ENCODE assay signal across 27 cellular contexts in the genomic region with DNA sequence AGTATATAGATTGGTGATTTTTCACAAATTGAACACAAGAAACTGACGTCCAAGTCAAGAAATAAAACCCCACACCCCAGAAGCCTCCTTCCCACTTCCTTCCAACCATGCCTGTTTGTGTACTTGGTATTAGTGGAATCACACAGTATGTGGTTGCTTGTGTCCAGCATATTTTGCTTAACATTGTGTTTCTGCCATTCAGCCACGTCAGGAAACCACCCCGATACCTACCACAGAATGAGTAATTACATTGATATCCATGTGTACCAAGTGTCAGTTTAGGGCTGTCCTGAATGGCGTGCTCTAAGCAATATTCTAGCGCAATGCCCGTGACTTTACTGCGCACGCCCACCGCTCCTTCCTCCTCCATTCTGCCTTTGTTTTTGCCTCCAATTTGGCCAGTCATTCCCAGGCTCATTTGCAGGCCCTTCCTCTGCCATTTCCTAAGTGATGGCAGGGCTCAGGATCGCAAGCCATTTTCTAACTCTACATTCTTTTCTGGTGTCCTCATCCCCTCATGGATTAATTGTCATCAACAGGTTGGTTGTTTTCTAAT. TPM values are rescaled to one million over a fixed set of nuclear protein-coding genes. Genes with fewer than 3 reads are reported as not detected.
DNase-seq lines count a peak whose midpoint lies in the region; ATAC-seq and TF ChIP-seq lines count a peak whose summit lies in the region.
"Had no signal": no experiment of that assay in that cellular context is flagged by ENCODE, and none has a peak within 500 bp of the region (broad histone marks: within the 10 kb centered on the region; RNA-seq: fewer than 3 reads in every experiment).

No MANE protein-coding gene starts in this region.

- peaks cover 3% of the 10 kb centered on the region; the same call in 1 of the 2 replicates for H3F3A ChIP-seq in GM23338 (replicated peaks; ENCODE audit: low read depth)

- TF ChIP-seq CTCF in GM23338 (conservative IDR thresholded peaks at IDR 0.05; ENCODE audit: low read depth in 2 of 2) (no peak), foreskin keratinocyte (conservative IDR thresholded peaks at IDR 0.05) (no peak)

- no peak overlapping the region for H3K4me2 ChIP-seq in GM23338
- H3K4me2 ChIP-seq: A549; BLaER1 treated with 17β-estradiol and CSF1 and Interleukin-3, amounts not matched to agents 10 nM and 100 nM; SK-N-SH had no signal

- no peaks in the 10 kb centered on the region; the same call in 1 of the 3 replicates for H3K4me1 Mint-ChIP-seq in GM23338
- no peaks in the 10 kb centered on the region for H3K4me1 Mint-ChIP-seq in T-helper 2 cell treated with Interferon-gamma antibody and Interleukin-4, amounts not matched to agents 5 μg/mL and 100 μg/mL, for 36 hours (ENCODE audit: low read depth)

- no peaks in the 10 kb centered on the region for H4K20me1 ChIP-seq in GM23338 (replicated peaks; ENCODE audit: insufficient read depth)
- H4K20me1 ChIP-seq: BLaER1 treated with 17β-estradiol and CSF1 and Interleukin-3, amounts not matched to agents 10 nM and 100 nM had no signal

- no peak overlapping the region for H3K4me3 Mint-ChIP-seq in GM23338
- no peak overlapping the region for H3K4me3 Mint-ChIP-seq in T-helper 2 cell treated with Interferon-gamma antibody and Interleukin-4, amounts not matched to agents 5 μg/mL and 100 μg/mL, for 36 hours
- H3K4me3 Mint-ChIP-seq: CD4-positive, alpha-beta T cell had no signal

- ATAC-seq in GM23338 = no peak
- ATAC-seq in foreskin keratinocyte = no peak
- no peak for ATAC-seq in GM19324 (IDR thresholded peaks at IDR 0.05; ENCODE audit: low FRiP score, unreplicated experiment)
- no peak for ATAC-seq in left colon
- ATAC-seq: A549, HCT116 had no signal

- intact Hi-C loops in left colon (cut with DNase I, micrococcal nuclease) = no loop called here

- H3K27me3 Mint-ChIP-seq in GM23338 (ENCODE audit: insufficient read depth, low read depth, poor library complexity) = peaks cover 6% of the 10 kb centered on the region
- H3K27me3 Mint-ChIP-seq in T-helper 2 cell treated with Interferon-gamma antibody and Interleukin-4, amounts not matched to agents 5 μg/mL and 100 μg/mL, for 36 hours (ENCODE audit: low read depth) = peaks cover 15% of the 10 kb centered on the region

- peaks cover 7% of the 10 kb centered on the region for H3K36me3 ChIP-seq in GM23338 (ENCODE audit: insufficient read depth)
- H3K36me3 ChIP-seq: BLaER1 treated with 17β-estradiol and CSF1 and Interleukin-3, amounts not matched to agents 10 nM and 100 nM had no signal

- H3K27ac Mint-ChIP-seq in GM23338 = no peak overlapping the region
- H3K27ac Mint-ChIP-seq in T-helper 2 cell treated with Interferon-gamma antibody and Interleukin-4, amounts not matched to agents 5 μg/mL and 100 μg/mL, for 36 hours = no peak overlapping the region
- H3K27ac Mint-ChIP-seq: CD4-positive, alpha-beta T cell had no signal

- H3K4me1 ChIP-seq in GM23338 (ENCODE audit: insufficient read depth) (no peaks in the 10 kb centered on the region; the same call in 1 of the 2 replicates), foreskin keratinocyte (peaks cover 22% of the 10 kb centered on the region)
- H3K4me1 ChIP-seq: BLaER1 treated with 17β-estradiol and CSF1 and Interleukin-3, amounts not matched to agents 10 nM and 100 nM had no signal

- H3K27me3 ChIP-seq in GM23338 (ENCODE audit: insufficient read depth) (peaks cover 17% of the 10 kb centered on the region), foreskin keratinocyte (no peaks in the 10 kb centered on the region)
- H3K27me3 ChIP-seq: BLaER1 treated with 17β-estradiol and CSF1 and Interleukin-3, amounts not matched to agents 10 nM and 100 nM had no signal

- no peak overlapping the region for H3K4me3 ChIP-seq in GM23338
- H3K4me3 ChIP-seq: A549; BLaER1 treated with 17β-estradiol and CSF1 and Interleukin-3, amounts not matched to agents 10 nM and 100 nM had no signal

- H3K79me2 ChIP-seq in GM23338 (replicated peaks; ENCODE audit: insufficient read depth) = peaks cover 13% of the 10 kb centered on the region

- peaks cover 65% of the 10 kb centered on the region for H3K9me3 Mint-ChIP-seq in GM23338
- H3K9me3 Mint-ChIP-seq in T-helper 2 cell treated with Interferon-gamma antibody and Interleukin-4, amounts not matched to agents 5 μg/mL and 100 μg/mL, for 36 hours = peaks cover 9% of the 10 kb centered on the region

- DNase-seq in A172 (ENCODE audit: low spot score) (peak; percentile 62), GM23338 (ENCODE audit: low spot score) (no peak), astrocyte of the hippocampus (ENCODE audit: low read depth, low spot score) (peak; percentile 55), foreskin keratinocyte (peak in 1 of 2 donors; percentile 67), medulla oblongata (ENCODE audit: extremely low spot score) (no peak), left colon (no peak)
- no peak for DNase-seq in T-helper 2 cell treated with Interferon-gamma antibody and Interleukin-4, amounts not matched to agents 5 μg/mL and 100 μg/mL, for 36 hours (ENCODE audit: low spot score)
- DNase-seq: AML-193; CD4-positive, alpha-beta T cell; EL; GF-D8; Karpas-422; NCI-H1092 treated with DMSO at 0.1 percent for 48 hours; NCI-H1436; NCI-H187; NCI-H2171 treated with DMSO at 0.1 percent for 48 hours; NCI-H446; NCI-H524 treated with DMSO at 0.1 percent for 48 hours; NCI-H774; SIG-M5; SK-N-SH had no signal

- H2AFZ ChIP-seq in GM23338 = no peak overlapping the region

- H3K36me3 Mint-ChIP-seq in GM23338 (ENCODE audit: low read depth) = peaks cover 55% of the 10 kb centered on the region
- no peaks in the 10 kb centered on the region for H3K36me3 Mint-ChIP-seq in T-helper 2 cell treated with Interferon-gamma antibody and Interleukin-4, amounts not matched to agents 5 μg/mL and 100 μg/mL, for 36 hours (ENCODE audit: low read depth)

- H3K9me2 ChIP-seq in GM23338 (ENCODE audit: insufficient read depth) = no peaks in the 10 kb centered on the region
- H3K9me2 ChIP-seq: SK-N-SH had no signal

- H3K27ac ChIP-seq in GM23338 (ENCODE audit: low read depth) (0 out of 2 replicates have a peak overlapping the region, but pooled peaks have one; percentile 23), foreskin keratinocyte (peak overlapping the region; percentile 89)
- H3K27ac ChIP-seq: A549; BLaER1 treated with 17β-estradiol and CSF1 and Interleukin-3, amounts not matched to agents 10 nM and 100 nM had no signal

TF ChIP-seq in GM23338, 12 proteins besides CTCF, POLR2A, EP300 and RAD21:
- TF ChIP-seq STAT1 (IDR thresholded peaks at IDR 0.05; ENCODE audit: unreplicated experiment) (no peak), CREB1 (CRISPR knock-in tag; IDR thresholded peaks at IDR 0.05; ENCODE audit: low read depth) (no peak), ZNF331 (CRISPR knock-in tag; IDR thresholded peaks at IDR 0.05; ENCODE audit: low read depth) (no peak), ETS1 (IDR thresholded peaks at IDR 0.05) (no peak), EZH2phosphoT487 (IDR thresholded peaks at IDR 0.05; ENCODE audit: unreplicated experiment) (no peak), JUNB (IDR thresholded peaks at IDR 0.05; ENCODE audit: unreplicated experiment) (no peak), REST (IDR thresholded peaks at IDR 0.05; ENCODE audit: unreplicated experiment) (no peak), POLR2AphosphoS5 (IDR thresholded peaks at IDR 0.05; ENCODE audit: low read depth) (no peak), ZNF114 (CRISPR knock-in tag; IDR thresholded peaks at IDR 0.05) (no peak)

RNA-seq across cellular contexts. Expression of gene MPHOSPH8, which starts 25.9 kb away (rescaled TPM):
- total RNA-seq in A172 (2014; rRNA removed; shearing (Covaris generic)) = 10.3 and 17.6 TPM in 2 replicates
- 14.3 and 15.6 TPM in 2 replicates for total RNA-seq in GM23338 (2014; rRNA removed; shearing (Covaris generic))
- polyA plus RNA-seq in GM23338 (2016; fragmentation: Nextera tagmentation; extraction: Ambion mirVana) = 27.0 and 31.9 TPM in 2 replicates
- 27.0 and 27.4 TPM in 2 replicates for total RNA-seq in foreskin keratinocyte
- 19.1 and 19.9 TPM in 2 replicates for polyA plus RNA-seq in foreskin keratinocyte
- 10 to 100 TPM; 25.3 to 27.9 TPM for total RNA-seq in left colon

RNA-seq across cellular contexts. Expression of gene TPTE2, which starts 46.3 kb away (rescaled TPM):
- not detected in 2 replicates for total RNA-seq in A172 (2014; rRNA removed; shearing (Covaris generic))
- not detected in 2 replicates for total RNA-seq in GM23338 (2014; rRNA removed; shearing (Covaris generic))
- not detected in 2 replicates for polyA plus RNA-seq in GM23338 (2016; fragmentation: Nextera tagmentation; extraction: Ambion mirVana)
- total RNA-seq in foreskin keratinocyte = not detected in 2 replicates
- not detected in 2 replicates for polyA plus RNA-seq in foreskin keratinocyte
- not detected for total RNA-seq in left colon
- total RNA-seq: H4, HT-29 had no signal
- polyA plus RNA-seq: A549, SK-N-SH had no signal

Comparison
In these comparisons a context has a peak if more than half of its experiments do, and no peak if none do; other contexts are left out.
1. DNase-seq: peak in A172 (single experiment) and astrocyte of the hippocampus (single experiment); none in GM23338 (single experiment), T-helper 2 cell treated with Interferon-gamma antibody and Interleukin-4, amounts not matched to agents 5 μg/mL and 100 μg/mL, for 36 hours (single experiment), medulla oblongata (single experiment) and left colon (0 of 2).